In the genomic region with DNA sequence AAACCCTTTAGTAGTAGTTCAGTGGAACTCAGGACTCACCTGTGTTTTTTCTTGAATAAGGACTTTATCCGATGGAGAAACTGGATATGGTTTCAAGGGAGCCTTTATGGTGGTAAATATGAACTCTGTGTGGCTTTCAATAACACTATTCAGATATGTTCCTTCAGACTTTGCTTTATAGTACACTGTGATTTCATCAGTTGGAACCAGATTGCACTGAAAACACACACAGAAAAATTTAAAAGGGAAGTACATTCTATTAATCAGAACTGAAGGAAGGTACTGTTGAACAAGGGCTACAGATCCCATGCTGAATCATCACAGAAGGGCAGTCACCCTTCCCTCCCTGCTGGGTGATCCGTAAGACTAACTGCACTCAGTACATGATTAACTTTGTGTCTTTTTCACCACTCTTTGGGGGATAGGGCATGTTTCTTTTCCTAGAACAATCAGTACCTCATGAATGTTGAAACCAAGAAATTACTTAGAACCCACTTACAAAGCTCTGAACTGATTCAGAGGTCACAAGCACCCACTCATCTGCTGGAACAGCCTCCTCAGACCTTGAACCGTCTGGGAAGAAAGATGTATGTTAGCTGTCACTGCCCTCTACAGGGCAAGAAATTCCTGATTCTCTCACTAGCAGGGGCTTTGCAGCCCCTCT, we compare ENCODE assay signal across 8 cellular contexts. TPM values are rescaled to one million over a fixed set of nuclear protein-coding genes. Genes with fewer than 3 reads are reported as not detected.
DNase-seq lines count a peak whose midpoint lies in the region; ATAC-seq, FAIRE-seq and TF ChIP-seq lines count a peak whose summit lies in the region.

No MANE protein-coding gene starts in this region.

- no peak overlapping the region for H2AFZ ChIP-seq in PC-3 (ENCODE audit: low read length)

- H3K4me3 ChIP-seq in PC-3 (ENCODE audit: low read length) (no peak overlapping the region), pancreas (no peak overlapping the region)

- WGBS in pancreas, 2 donors: 67 to 69% methylated on average over 3 of the region's 3 CpGs

- intact Hi-C loops in PC-3 (cut with micrococcal nuclease): no loop called here
- intact Hi-C loops in pancreas (cut with DNase I): no loop called here

- H3K9ac ChIP-seq in PC-3 (ENCODE audit: low read length): no peak overlapping the region

- no peaks in the 10 kb centered on the region for H3K9me2 ChIP-seq in PC-3 (replicated peaks; ENCODE audit: low read length)

- H4K20me1 ChIP-seq in PC-3 (ENCODE audit: low read length): no peaks in the 10 kb centered on the region

- H3K4me1 ChIP-seq in PC-3 (ENCODE audit: insufficient read depth, low read length) (0 out of 2 replicates have a peak, but pooled peaks cover 7% of the 10 kb centered on the region), pancreas (peaks cover 0 to 8% (median 0%) of the 10 kb centered on the region in 3 donors)

- peak; percentile 21 for DNase-seq in ELF-1 (ENCODE audit: low read depth, low spot score)
- DNase-seq in PC-3: no peak
- no peak for DNase-seq in pancreas
- no peak for DNase-seq in SW480 (ENCODE audit: low spot score)
- DNase-seq in NCI-H526 (lab: John Stamatoyannopoulos, UW): no peak

- ATAC-seq in PC-3 (no peak), esophagus mucosa (peak; percentile 30), pancreas (peak in 3 of 4 donors; percentile 51 to 63 (median 53)), HG03439 (IDR thresholded peaks at IDR 0.05; ENCODE audit: unreplicated experiment) (no peak), GM21367 (IDR thresholded peaks at IDR 0.05; ENCODE audit: unreplicated experiment) (no peak)

- no peaks in the 10 kb centered on the region for H3K9me3 ChIP-seq in PC-3 (ENCODE audit: low read length)
- no peaks in the 10 kb centered on the region for H3K9me3 ChIP-seq in pancreas

- H3K79me2 ChIP-seq in PC-3 (ENCODE audit: low read length): no peaks in the 10 kb centered on the region

- CTCF ChIA-PET in PC-3 (lab: Charles Lee): no interaction called here

- BruUV-seq in PC-3 (replicated peaks; lab: Mats Ljungman, UMichigan): no TSS peak

- POLR2A ChIA-PET in PC-3 (lab: Charles Lee; ENCODE audit: unreplicated experiment): no interaction called here

- H3K36me3 ChIP-seq in PC-3 (ENCODE audit: low read depth, low read length): peaks cover 73% of the 10 kb centered on the region
- H3K36me3 ChIP-seq in pancreas: peaks cover 0 to 85% (median 42%) of the 10 kb centered on the region in 3 donors

- H3K27ac ChIP-seq in PC-3 (ENCODE audit: low read length) (no peak overlapping the region), pancreas (no peak overlapping the region)

- H3K4me2 ChIP-seq in PC-3 (ENCODE audit: low read length): no peak overlapping the region

- H3K27me3 ChIP-seq in PC-3 (ENCODE audit: low read length): no peaks in the 10 kb centered on the region
- no peaks in the 10 kb centered on the region for H3K27me3 ChIP-seq in pancreas

- H3F3A ChIP-seq in PC-3 (ENCODE audit: low read length, unreplicated experiment): no peaks in the 10 kb centered on the region

- peak; percentile 43; the same call in 1 of the 2 replicates for TF ChIP-seq CTCF in PC-3 (conservative IDR thresholded peaks at IDR 0.05; ENCODE audit: low read depth, low read length)
- TF ChIP-seq CTCF in pancreas (IDR thresholded peaks at IDR 0.05): no peak

- no peak for FAIRE-seq in pancreas (lab: Jason Lieb, UNC)

RNA-seq across cellular contexts. Expression of gene IARS1, which starts 51.2 kb away (rescaled TPM):
- total RNA-seq in PC-3 (2014; rRNA removed): 128 and 148 TPM in 2 replicates
- total RNA-seq in esophagus mucosa: 95.2 TPM
- total RNA-seq in pancreas: 10 to 100 TPM; 25.9 to 89.3 (median 42.2) TPM
- polyA plus RNA-seq in pancreas: 10 to 100 TPM; 16.8 to 30.9 TPM

Comparison
In these comparisons a context has a peak if more than half of its experiments do, and no peak if none do; other contexts are left out.
1. ATAC-seq: peak in esophagus mucosa (single experiment) and pancreas (3 of 4); none in PC-3 (single experiment), HG03439 (single experiment) and GM21367 (single experiment).